Comparison of ENCODE assay signal across 18 cellular contexts in genomic region chr13:52707375-52707774, GRCh38. TPM values are rescaled to one million over a fixed set of nuclear protein-coding genes. Genes with fewer than 3 reads are reported as not detected.
DNase-seq lines count a peak whose midpoint lies in the region; ATAC-seq, FAIRE-seq and TF ChIP-seq lines count a peak whose summit lies in the region.
"Had no signal": no experiment of that assay in that cellular context is flagged by ENCODE, and none has a peak within 500 bp of the region (broad histone marks: within the 10 kb centered on the region; RNA-seq: fewer than 3 reads in every experiment).

No MANE protein-coding gene starts in this region.

- H3K4me3 ChIP-seq in HAP-1 = no peak overlapping the region
- H3K4me3 ChIP-seq in kidney epithelial cell (ENCODE audit: low read depth, low read length) = no peak overlapping the region
- H3K4me3 ChIP-seq in suprapubic skin = no peak overlapping the region
- H3K4me3 ChIP-seq: coronary artery had no signal

- TF ChIP-seq POLR2A in suprapubic skin (IDR thresholded peaks at IDR 0.05) (no peak), GM12891 (IDR thresholded peaks at IDR 0.05; ENCODE audit: low read depth, low read length) (no peak)

- no peak for ATAC-seq in activated T-helper 17 cell treated with anti-CD3 and anti-CD28 coated beads, Interleukin-2, amount 50 U/mL, for 72 hours (replicated peaks)
- ATAC-seq: left colon, Right ventricle myocardium inferior had no signal

- H3K4me1 ChIP-seq in HAP-1 = peaks cover 42% of the 10 kb centered on the region
- H3K4me1 ChIP-seq in suprapubic skin = peaks cover 4% of the 10 kb centered on the region

- 44% methylated on average over 1 of the region's 1 CpG for WGBS in suprapubic skin

- no peaks in the 10 kb centered on the region for H3K4me1 Mint-ChIP-seq in activated T-helper 17 cell treated with anti-CD3 and anti-CD28 coated beads, Interleukin-2, amount 50 U/mL, for 72 hours

- H3K27ac Mint-ChIP-seq in activated T-helper 17 cell treated with anti-CD3 and anti-CD28 coated beads, Interleukin-2, amount 50 U/mL, for 72 hours = no peak overlapping the region

- no peaks in the 10 kb centered on the region for H3K27me3 ChIP-seq in HAP-1 (ENCODE audit: low read depth)
- H3K27me3 ChIP-seq in kidney epithelial cell (ENCODE audit: control insufficient read depth, insufficient read depth, low read length) = no peaks in the 10 kb centered on the region
- H3K27me3 ChIP-seq in suprapubic skin = no peaks in the 10 kb centered on the region

- H3K9me3 Mint-ChIP-seq in activated T-helper 17 cell treated with anti-CD3 and anti-CD28 coated beads, Interleukin-2, amount 50 U/mL, for 72 hours = no peaks in the 10 kb centered on the region

- no peak overlapping the region for H3K4me3 Mint-ChIP-seq in activated T-helper 17 cell treated with anti-CD3 and anti-CD28 coated beads, Interleukin-2, amount 50 U/mL, for 72 hours

- no peak for FAIRE-seq in GM12891 (lab: Jason Lieb, UNC)
- FAIRE-seq: GM12892 had no signal

- peak; percentile 7 for DNase-seq in NCI-H2171 treated with DMSO at 0.1 percent for 48 hours (lab: John Stamatoyannopoulos, UW)
- DNase-seq in NCI-H2171 (lab: John Stamatoyannopoulos, UW) = no peak
- peak; percentile 55 to 63 for DNase-seq in HAP-1 (ENCODE audit: low spot score in 2 of 2)
- DNase-seq in RKO (ENCODE audit: low spot score) = peak; percentile 28
- no peak for DNase-seq in kidney epithelial cell (ENCODE audit: low read depth)
- DNase-seq in suprapubic skin (ENCODE audit: low spot score in 2 of 2) = no peak
- DNase-seq in GM12891 (ENCODE audit: insufficient read length, low spot score) = no peak
- DNase-seq: activated CD4-positive, alpha-beta T cell treated with anti-CD3 and anti-CD28 coated beads, Interleukin-2, amount 50 U/mL, for 48 hours; anterior cingulate cortex; left colon; MM.1S; posterior cingulate gyrus; T-helper 9 cell had no signal

- H3K27ac ChIP-seq in suprapubic skin = no peak overlapping the region
- H3K27ac ChIP-seq: coronary artery had no signal

- H3K36me3 ChIP-seq in HAP-1 (replicated peaks) (no peaks in the 10 kb centered on the region), kidney epithelial cell (ENCODE audit: control insufficient read depth, insufficient read depth, low read length) (no peaks in the 10 kb centered on the region), suprapubic skin (no peaks in the 10 kb centered on the region)

- H3K36me3 Mint-ChIP-seq in activated T-helper 17 cell treated with anti-CD3 and anti-CD28 coated beads, Interleukin-2, amount 50 U/mL, for 72 hours (ENCODE audit: low read depth) = no peaks in the 10 kb centered on the region

- in situ Hi-C loops in HAP-1 (cut with MboI; ENCODE audit: low sequenced_read_pairs) = no loop called here

- H3K9me3 ChIP-seq in HAP-1 = no peaks in the 10 kb centered on the region
- H3K9me3 ChIP-seq in suprapubic skin = no peaks in the 10 kb centered on the region

- TF ChIP-seq EP300 in suprapubic skin (IDR thresholded peaks at IDR 0.05) = no peak

- H3K27me3 Mint-ChIP-seq in activated T-helper 17 cell treated with anti-CD3 and anti-CD28 coated beads, Interleukin-2, amount 50 U/mL, for 72 hours = no peaks in the 10 kb centered on the region

- TF ChIP-seq CTCF in kidney epithelial cell (IDR thresholded peaks at IDR 0.05; ENCODE audit: insufficient read depth, low read length, poor library complexity, severe bottlenecking) = peak; percentile 9
- TF ChIP-seq CTCF in suprapubic skin (IDR thresholded peaks at IDR 0.05) = no peak

TF ChIP-seq in GM12891, 5 proteins besides CTCF, POLR2A, EP300 and RAD21:
- TF ChIP-seq TAF1 (IDR thresholded peaks at IDR 0.05; ENCODE audit: low read depth, low read length) (no peak), SPI1 (IDR thresholded peaks at IDR 0.05; ENCODE audit: low read depth, low read length) (no peak), POU2F2 (IDR thresholded peaks at IDR 0.05; ENCODE audit: low read depth, low read length) (no peak), POLR2AphosphoS5 (IDR thresholded peaks at IDR 0.05; ENCODE audit: low read depth, low read length) (no peak), PAX5 (IDR thresholded peaks at IDR 0.05; ENCODE audit: insufficient read depth, low read length, severe bottlenecking) (no peak)

RNA-seq across cellular contexts. Expression of gene CNMD, which starts 32.2 kb away (rescaled TPM):
- 0.46 and 1.4 TPM in 2 replicates for total RNA-seq in kidney epithelial cell
- not detected for total RNA-seq in suprapubic skin
- total RNA-seq in activated T-helper 17 cell treated with anti-CD3 and anti-CD28 coated beads, Interleukin-2, amount 50 U/mL, for 72 hours = not detected
- 0.37 TPM for polyA plus RNA-seq in GM12891 (2012; ENCODE audit: low read depth, missing spikeins)
- total RNA-seq: left colon, Right ventricle myocardium inferior had no signal
- polyA plus RNA-seq: esophagus had no signal

RNA-seq across cellular contexts. Expression of gene SUGT1, which starts 54.7 kb away (rescaled TPM):
- total RNA-seq in kidney epithelial cell = 44.6 and 49.8 TPM in 2 replicates
- total RNA-seq in suprapubic skin = 10 to 100 TPM; 23.7 to 38.2 (median 28.8) TPM
- total RNA-seq in activated T-helper 17 cell treated with anti-CD3 and anti-CD28 coated beads, Interleukin-2, amount 50 U/mL, for 72 hours = 10 to 100 TPM; 50.2 to 66.7 TPM
- polyA plus RNA-seq in GM12891 (2012; ENCODE audit: low read depth, missing spikeins) = 54.3 TPM

Comparison
In these comparisons a context has a peak if more than half of its experiments do, and no peak if none do; other contexts are left out.
1. DNase-seq: peak in NCI-H2171 treated with DMSO at 0.1 percent for 48 hours (single experiment), HAP-1 (2 of 2) and RKO (single experiment); none in NCI-H2171 (single experiment), kidney epithelial cell (single experiment), suprapubic skin (0 of 2) and GM12891 (single experiment).